8 cellular contexts compared by ENCODE assay signal in genomic region chr12:75334384-75335030, GRCh38. TPM values are rescaled to one million over a fixed set of nuclear protein-coding genes. Genes with fewer than 3 reads are reported as not detected.
A peak's percentile ranks its signal among the peaks of the same experiment; 100 is the strongest.
DNase-seq lines count a peak whose midpoint lies in the region; ATAC-seq and TF ChIP-seq lines count a peak whose summit lies in the region.

A gene with protein sequence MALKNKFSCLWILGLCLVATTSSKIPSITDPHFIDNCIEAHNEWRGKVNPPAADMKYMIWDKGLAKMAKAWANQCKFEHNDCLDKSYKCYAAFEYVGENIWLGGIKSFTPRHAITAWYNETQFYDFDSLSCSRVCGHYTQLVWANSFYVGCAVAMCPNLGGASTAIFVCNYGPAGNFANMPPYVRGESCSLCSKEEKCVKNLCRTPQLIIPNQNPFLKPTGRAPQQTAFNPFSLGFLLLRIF (plus strand): TSS chr12:75334670. CDS start chr12:75334729, 59 bp downstream.

- peak; percentile 92 for TF ChIP-seq CTCF in Calu3 (IDR thresholded peaks at IDR 0.05; ENCODE audit: unreplicated experiment)
- TF ChIP-seq CTCF in Peyer's patch (IDR thresholded peaks at IDR 0.05), result peak; percentile 72 to 93 (median 77)
- peak; percentile 76 for TF ChIP-seq CTCF in foreskin fibroblast (IDR thresholded peaks at IDR 0.05; ENCODE audit: low read depth, low read length)
- peak; percentile 86 for TF ChIP-seq CTCF in neural progenitor cell (IDR thresholded peaks at IDR 0.05)
- peak in 5 of 7 experiments; percentile 63 to 90 (median 84) for TF ChIP-seq CTCF in stomach (IDR thresholded peaks at IDR 0.05)

- H3K9me3 ChIP-seq in Peyer's patch, result no peaks in the 10 kb centered on the region
- no peaks in the 10 kb centered on the region for H3K9me3 ChIP-seq in neural progenitor cell (ENCODE audit: low read depth)
- H3K9me3 ChIP-seq in stomach, result no peaks in the 10 kb centered on the region

- peak within 1 kb of the TSS; percentile 73 for H3K4me2 ChIP-seq in neural progenitor cell

- no peak within 1 kb of the TSS for H3K9ac ChIP-seq in neural progenitor cell

- TF ChIP-seq POLR2A in Peyer's patch (IDR thresholded peaks at IDR 0.05) (no peak), stomach (IDR thresholded peaks at IDR 0.05) (no peak)

- no peak for TF ChIP-seq EP300 in stomach (IDR thresholded peaks at IDR 0.05)

- DNase-seq in Calu3 (peak; percentile 93), Peyer's patch (peak; percentile 66 to 95 (median 84)), foreskin fibroblast (peak; percentile 84 to 95), neural progenitor cell (ENCODE audit: low spot score) (peak; percentile 95), stomach (peak; percentile 89)
- DNase-seq in activated T-helper 9 cell treated with anti-CD3 and anti-CD28 coated beads, Interleukin-2, amount 50 U/mL, for 16 hours (ENCODE audit: low read depth), result peak; percentile 66

- H3K4me3 ChIP-seq in Peyer's patch, result peak within 1 kb of the TSS in 2 of 4 donors; percentile 33 to 39
- peak within 1 kb of the TSS; percentile 57 to 62 for H3K4me3 ChIP-seq in foreskin fibroblast (ENCODE audit: low read depth in 1 of 2, low read length in 2 of 2)
- peak within 1 kb of the TSS; percentile 46 for H3K4me3 ChIP-seq in neural progenitor cell
- peak within 1 kb of the TSS; percentile 36 to 45 (median 36) for H3K4me3 ChIP-seq in stomach

- no peaks in the 10 kb centered on the region for H3K79me2 ChIP-seq in neural progenitor cell (ENCODE audit: low read depth)

- peaks cover 11% of the 10 kb centered on the region for H3K4me1 Mint-ChIP-seq in Calu3 (ENCODE audit: low read depth, unreplicated experiment)
- H3K4me1 Mint-ChIP-seq in neural progenitor cell, result peaks cover 22% of the 10 kb centered on the region

- H3K36me3 ChIP-seq in Peyer's patch (no peaks in the 10 kb centered on the region), neural progenitor cell (no peaks in the 10 kb centered on the region), stomach (no peaks in the 10 kb centered on the region)

- H3K27me3 ChIP-seq in Peyer's patch (no peaks in the 10 kb centered on the region), neural progenitor cell (no peaks in the 10 kb centered on the region), stomach (no peaks in the 10 kb centered on the region)

- H3K36me3 Mint-ChIP-seq in Calu3 (ENCODE audit: insufficient read depth, unreplicated experiment), result peaks cover 18% of the 10 kb centered on the region
- H3K36me3 Mint-ChIP-seq in neural progenitor cell, result no peaks in the 10 kb centered on the region

- peak; percentile 59 for ATAC-seq in GM19452 (IDR thresholded peaks at IDR 0.05; ENCODE audit: unreplicated experiment)
- ATAC-seq in HG03571 (IDR thresholded peaks at IDR 0.05; ENCODE audit: unreplicated experiment), result peak; percentile 64

- peak within 1 kb of the TSS; percentile 87 for H3K27ac Mint-ChIP-seq in Calu3 (ENCODE audit: unreplicated experiment)
- peak within 1 kb of the TSS; percentile 93 for H3K27ac Mint-ChIP-seq in neural progenitor cell

- BruUV-seq in Calu3 (replicated peaks; lab: Mats Ljungman, UMichigan), result no TSS peak

- peaks cover 3% of the 10 kb centered on the region for H4K20me1 ChIP-seq in neural progenitor cell (ENCODE audit: low read depth)

- H3K4me3 Mint-ChIP-seq in Calu3 (ENCODE audit: low read depth, unreplicated experiment), result peak within 1 kb of the TSS; percentile 93
- H3K4me3 Mint-ChIP-seq in neural progenitor cell, result peak within 1 kb of the TSS; percentile 83

- CTCF ChIA-PET in Calu3 (lab: Charles Lee), result interaction anchor here (0.5 to 1.7 kb wide), 10 partner anchors 8 to 176 kb away, joined by 3 to 9 read pairs (median 4); partner anchors contain the start of genes GLIPR1 and GLIPR1L2

- H3K27ac ChIP-seq in Peyer's patch (no peak within 1 kb of the TSS), neural progenitor cell (no peak within 1 kb of the TSS), stomach (peak within 1 kb of the TSS in 1 of 5 donors; percentile 63)

- H3F3A ChIP-seq in neural progenitor cell (ENCODE audit: low read depth), result peaks cover 10% of the 10 kb centered on the region

- intact Hi-C loops in Calu3 (cut with micrococcal nuclease; ENCODE audit: unreplicated experiment) (loop anchor here (2.0 kb wide), 3 partner anchors 56 to 170 kb away; partner anchors contain the start of genes GLIPR1 and GLIPR1L2), stomach (cut with DNase I; ENCODE audit: low total_unique reads) (loop anchor here (10.0 kb wide), 1 partner anchor 170 kb away; no protein-coding TSS in a partner anchor)

- 3 to 6% (median 5%) methylated on average over 20 to 23 of the region's 23 CpGs for WGBS in stomach, 5 donors

- peak within 1 kb of the TSS; percentile 71 for H2AFZ ChIP-seq in neural progenitor cell (replicated peaks)

- H3K27me3 Mint-ChIP-seq in Calu3 (ENCODE audit: unreplicated experiment), result no peaks in the 10 kb centered on the region
- H3K27me3 Mint-ChIP-seq in neural progenitor cell (ENCODE audit: insufficient read depth, low read depth), result peaks cover 12% of the 10 kb centered on the region

- no peaks in the 10 kb centered on the region for H3K9me3 Mint-ChIP-seq in Calu3 (ENCODE audit: low read depth, unreplicated experiment)
- H3K9me3 Mint-ChIP-seq in neural progenitor cell, result peaks cover 7% of the 10 kb centered on the region

- H3K4me1 ChIP-seq in Peyer's patch, result no peaks in the 10 kb centered on the region
- peaks cover 2% of the 10 kb centered on the region for H3K4me1 ChIP-seq in neural progenitor cell
- peaks cover 0 to 21% (median 14%) of the 10 kb centered on the region in 4 donors for H3K4me1 ChIP-seq in stomach

RNA-seq across cellular contexts. Expression of the gene that starts here (rescaled TPM):
- total RNA-seq in Calu3 (2022) (not detected in 2 replicates), Peyer's patch (not detected), neural progenitor cell (ENCODE audit: low replicate concordance) (not detected in 2 replicates), stomach (not detected)
- not detected for polyA plus RNA-seq in stomach

Comparison
In these comparisons a context has a peak if more than half of its experiments do, and no peak if none do; other contexts are left out.
1. Peak in DNase-seq in Calu3; RNA of the gene not detected or under 1 TPM.
2. Peak in DNase-seq in Peyer's patch; RNA of the gene not detected or under 1 TPM.
3. Peak in DNase-seq, H3K4me3 ChIP-seq and H3K4me2 ChIP-seq in neural progenitor cell; RNA of the gene not detected or under 1 TPM.
4. Peak in DNase-seq and H3K4me3 ChIP-seq in stomach; RNA of the gene not detected or under 1 TPM.